In the genomic region with DNA sequence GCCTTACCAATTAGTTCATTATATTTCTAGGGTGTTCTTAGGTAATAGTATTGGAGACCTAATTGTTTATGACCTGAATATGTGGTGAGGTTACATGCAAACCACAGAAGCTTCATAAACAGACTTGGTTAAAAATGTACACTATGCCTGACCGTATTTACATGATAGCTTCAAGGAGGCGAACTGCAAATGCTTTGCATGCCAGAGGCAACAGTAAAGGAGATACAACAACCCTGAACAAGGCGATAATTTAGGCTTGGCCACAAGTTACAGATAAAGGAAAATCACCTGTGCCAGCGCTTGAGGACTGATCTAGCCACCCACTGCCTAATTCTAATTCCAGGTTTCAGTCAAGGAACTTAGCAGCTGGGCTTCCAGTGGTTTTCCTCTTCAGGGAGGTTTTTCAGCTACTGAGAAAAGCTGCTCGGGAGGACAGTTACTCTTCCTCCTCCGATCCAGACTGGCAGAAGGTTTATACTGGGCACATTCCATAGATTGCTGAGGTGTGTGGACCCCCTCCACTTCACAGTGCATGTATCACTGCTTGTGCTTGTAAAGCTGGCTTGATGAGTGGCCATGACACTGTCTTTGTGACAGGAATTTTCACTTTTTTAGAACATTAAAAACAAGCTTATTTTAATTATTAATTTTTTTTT, we compare ENCODE assay signal across 2 cellular contexts.
TF ChIP-seq lines count a peak whose summit lies in the region.

No MANE protein-coding gene starts in this region.

TF ChIP-seq in GM23338, 12 proteins besides CTCF, POLR2A, EP300 and RAD21 (continues in another document):
- no peak for TF ChIP-seq ZNF331 (CRISPR knock-in tag; IDR thresholded peaks at IDR 0.05; ENCODE audit: low read depth)
- no peak for TF ChIP-seq POLR2AphosphoS5 (IDR thresholded peaks at IDR 0.05; ENCODE audit: low read depth)
- no peak for TF ChIP-seq NANOG (IDR thresholded peaks at IDR 0.05; ENCODE audit: borderline replicate concordance)
- no peak for TF ChIP-seq ZNF114 (CRISPR knock-in tag; IDR thresholded peaks at IDR 0.05)
- TF ChIP-seq, protein P1, sequence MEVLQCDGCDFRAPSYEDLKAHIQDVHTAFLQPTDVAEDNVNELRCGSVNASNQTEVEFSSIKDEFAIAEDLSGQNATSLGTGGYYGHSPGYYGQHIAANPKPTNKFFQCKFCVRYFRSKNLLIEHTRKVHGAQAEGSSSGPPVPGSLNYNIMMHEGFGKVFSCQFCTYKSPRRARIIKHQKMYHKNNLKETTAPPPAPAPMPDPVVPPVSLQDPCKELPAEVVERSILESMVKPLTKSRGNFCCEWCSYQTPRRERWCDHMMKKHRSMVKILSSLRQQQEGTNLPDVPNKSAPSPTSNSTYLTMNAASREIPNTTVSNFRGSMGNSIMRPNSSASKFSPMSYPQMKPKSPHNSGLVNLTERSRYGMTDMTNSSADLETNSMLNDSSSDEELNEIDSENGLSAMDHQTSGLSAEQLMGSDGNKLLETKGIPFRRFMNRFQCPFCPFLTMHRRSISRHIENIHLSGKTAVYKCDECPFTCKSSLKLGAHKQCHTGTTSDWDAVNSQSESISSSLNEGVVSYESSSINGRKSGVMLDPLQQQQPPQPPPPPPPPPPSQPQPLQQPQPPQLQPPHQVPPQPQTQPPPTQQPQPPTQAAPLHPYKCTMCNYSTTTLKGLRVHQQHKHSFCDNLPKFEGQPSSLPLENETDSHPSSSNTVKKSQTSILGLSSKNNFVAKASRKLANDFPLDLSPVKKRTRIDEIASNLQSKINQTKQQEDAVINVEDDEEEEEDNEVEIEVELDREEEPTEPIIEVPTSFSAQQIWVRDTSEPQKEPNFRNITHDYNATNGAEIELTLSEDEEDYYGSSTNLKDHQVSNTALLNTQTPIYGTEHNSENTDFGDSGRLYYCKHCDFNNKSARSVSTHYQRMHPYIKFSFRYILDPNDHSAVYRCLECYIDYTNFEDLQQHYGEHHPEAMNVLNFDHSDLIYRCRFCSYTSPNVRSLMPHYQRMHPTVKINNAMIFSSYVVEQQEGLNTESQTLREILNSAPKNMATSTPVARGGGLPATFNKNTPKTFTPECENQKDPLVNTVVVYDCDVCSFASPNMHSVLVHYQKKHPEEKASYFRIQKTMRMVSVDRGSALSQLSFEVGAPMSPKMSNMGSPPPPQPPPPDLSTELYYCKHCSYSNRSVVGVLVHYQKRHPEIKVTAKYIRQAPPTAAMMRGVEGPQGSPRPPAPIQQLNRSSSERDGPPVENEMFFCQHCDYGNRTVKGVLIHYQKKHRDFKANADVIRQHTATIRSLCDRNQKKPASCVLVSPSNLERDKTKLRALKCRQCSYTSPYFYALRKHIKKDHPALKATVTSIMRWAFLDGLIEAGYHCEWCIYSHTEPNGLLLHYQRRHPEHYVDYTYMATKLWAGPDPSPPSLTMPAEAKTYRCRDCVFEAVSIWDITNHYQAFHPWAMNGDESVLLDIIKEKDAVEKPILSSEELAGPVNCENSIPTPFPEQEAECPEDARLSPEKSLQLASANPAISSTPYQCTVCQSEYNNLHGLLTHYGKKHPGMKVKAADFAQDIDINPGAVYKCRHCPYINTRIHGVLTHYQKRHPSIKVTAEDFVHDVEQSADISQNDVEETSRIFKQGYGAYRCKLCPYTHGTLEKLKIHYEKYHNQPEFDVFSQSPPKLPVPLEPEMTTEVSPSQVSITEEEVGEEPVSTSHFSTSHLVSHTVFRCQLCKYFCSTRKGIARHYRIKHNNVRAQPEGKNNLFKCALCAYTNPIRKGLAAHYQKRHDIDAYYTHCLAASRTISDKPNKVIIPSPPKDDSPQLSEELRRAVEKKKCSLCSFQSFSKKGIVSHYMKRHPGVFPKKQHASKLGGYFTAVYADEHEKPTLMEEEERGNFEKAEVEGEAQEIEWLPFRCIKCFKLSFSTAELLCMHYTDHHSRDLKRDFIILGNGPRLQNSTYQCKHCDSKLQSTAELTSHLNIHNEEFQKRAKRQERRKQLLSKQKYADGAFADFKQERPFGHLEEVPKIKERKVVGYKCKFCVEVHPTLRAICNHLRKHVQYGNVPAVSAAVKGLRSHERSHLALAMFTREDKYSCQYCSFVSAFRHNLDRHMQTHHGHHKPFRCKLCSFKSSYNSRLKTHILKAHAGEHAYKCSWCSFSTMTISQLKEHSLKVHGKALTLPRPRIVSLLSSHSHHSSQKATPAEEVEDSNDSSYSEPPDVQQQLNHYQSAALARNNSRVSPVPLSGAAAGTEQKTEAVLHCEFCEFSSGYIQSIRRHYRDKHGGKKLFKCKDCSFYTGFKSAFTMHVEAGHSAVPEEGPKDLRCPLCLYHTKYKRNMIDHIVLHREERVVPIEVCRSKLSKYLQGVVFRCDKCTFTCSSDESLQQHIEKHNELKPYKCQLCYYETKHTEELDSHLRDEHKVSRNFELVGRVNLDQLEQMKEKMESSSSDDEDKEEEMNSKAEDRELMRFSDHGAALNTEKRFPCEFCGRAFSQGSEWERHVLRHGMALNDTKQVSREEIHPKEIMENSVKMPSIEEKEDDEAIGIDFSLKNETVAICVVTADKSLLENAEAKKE (CRISPR knock-in tag; IDR thresholded peaks at IDR 0.05) = no peak
- TF ChIP-seq REST (IDR thresholded peaks at IDR 0.05; ENCODE audit: unreplicated experiment) = no peak
- no peak for TF ChIP-seq STAT1 (IDR thresholded peaks at IDR 0.05; ENCODE audit: unreplicated experiment)
- TF ChIP-seq CREB1 (CRISPR knock-in tag; IDR thresholded peaks at IDR 0.05; ENCODE audit: low read depth) = no peak
- no peak for TF ChIP-seq JUNB (IDR thresholded peaks at IDR 0.05; ENCODE audit: unreplicated experiment)

TF ChIP-seq in K562, 482 proteins besides CTCF, POLR2A, EP300 and RAD21:
- no peak for TF ChIP-seq TRIM24 (IDR thresholded peaks at IDR 0.05)
- no peak for TF ChIP-seq PHF20 (IDR thresholded peaks at IDR 0.05; ENCODE audit: partially characterized antibody)
- TF ChIP-seq CCNT2 (IDR thresholded peaks at IDR 0.05; ENCODE audit: borderline replicate concordance, extremely low read depth, insufficient read length, low read depth, low read length) = no peak
- TF ChIP-seq HOMEZ (CRISPR knock-in tag; IDR thresholded peaks at IDR 0.05) = no peak
- TF ChIP-seq TCF7 (IDR thresholded peaks at IDR 0.05; ENCODE audit: borderline replicate concordance) = no peak
- no peak for TF ChIP-seq LEF1 (IDR thresholded peaks at IDR 0.05)
- TF ChIP-seq THRA (IDR thresholded peaks at IDR 0.05) = no peak
TF ChIP-seq in K562: peak in this region for 0.
